10 cellular contexts compared by ENCODE assay signal in genomic region chr1:203380395-203381150, GRCh38. TPM values are rescaled to one million over a fixed set of nuclear protein-coding genes. Genes with fewer than 3 reads are reported as not detected.
DNase-seq lines count a peak whose midpoint lies in the region; ATAC-seq and TF ChIP-seq lines count a peak whose summit lies in the region.
"Had no signal": no experiment of that assay in that cellular context is flagged by ENCODE, and none has a peak within 500 bp of the region (broad histone marks: within the 10 kb centered on the region; RNA-seq: fewer than 3 reads in every experiment).

No MANE protein-coding gene starts in this region.

- H3K27ac Mint-ChIP-seq in WTC11: no peak overlapping the region
- H3K27ac Mint-ChIP-seq: activated T-helper 2 cell treated with anti-CD3 and anti-CD28 coated beads, Interferon-gamma antibody, Interleukin-2, Interleukin-4, amounts not matched to agents 10 μg/mL and 5 μg/mL and 100 μg/mL, durations not matched to agents 14 hours and 24 hours and 36 hours had no signal

- H3K4me3 ChIP-seq in coronary artery (no peak overlapping the region), stomach smooth muscle (ENCODE audit: low read length in 2 of 2) (peak overlapping the region in 1 of 2 donors; percentile 22)

- peaks cover 8% of the 10 kb centered on the region; the same call in 1 of the 2 replicates for H3K9me3 Mint-ChIP-seq in WTC11
- H3K9me3 Mint-ChIP-seq: activated T-helper 2 cell treated with anti-CD3 and anti-CD28 coated beads, Interferon-gamma antibody, Interleukin-2, Interleukin-4, amounts not matched to agents 10 μg/mL and 5 μg/mL and 100 μg/mL, durations not matched to agents 14 hours and 24 hours and 36 hours had no signal

- H3K27me3 Mint-ChIP-seq in WTC11 (ENCODE audit: low read depth): peaks cover 4% of the 10 kb centered on the region

- H3K4me1 ChIP-seq in stomach smooth muscle (ENCODE audit: control insufficient read depth, insufficient read depth, low read length): peaks cover 41% of the 10 kb centered on the region

- POLR2A ChIA-PET in WTC11 (lab: Charles Lee): no interaction called here

- no peaks in the 10 kb centered on the region for H3K36me3 Mint-ChIP-seq in WTC11

- H3K27me3 ChIP-seq in stomach smooth muscle (ENCODE audit: control insufficient read depth in 1 of 2, insufficient read depth in 2 of 2, low read length in 2 of 2): no peaks in the 10 kb centered on the region

- peak overlapping the region; percentile 64 to 87 for H3K27ac ChIP-seq in coronary artery
- H3K27ac ChIP-seq in stomach smooth muscle (ENCODE audit: low read length): peak overlapping the region; percentile 73

- no peak overlapping the region for H3K9ac ChIP-seq in stomach smooth muscle (ENCODE audit: low read length in 2 of 2)

- DNase-seq in coronary artery (ENCODE audit: low spot score) (no peak), WTC11 (ENCODE audit: low spot score) (no peak), hippocampal formation (lab: John Stamatoyannopoulos, UW) (no peak), NCI-H1930 (lab: John Stamatoyannopoulos, UW) (no peak)
- DNase-seq in effector CD8-positive, alpha-beta T cell (lab: John Stamatoyannopoulos, UW): no peak
- DNase-seq: activated CD4-positive, CD25-positive, alpha-beta regulatory T cell treated with anti-CD3 and anti-CD28 coated beads, Interleukin-2, amount 50 U/mL, for 72 hours had no signal

- ATAC-seq in GM18907 (IDR thresholded peaks at IDR 0.05; ENCODE audit: unreplicated experiment) (peak; percentile 41), HG02870 (IDR thresholded peaks at IDR 0.05; ENCODE audit: unreplicated experiment) (peak; percentile 36), WTC11 (no peak)

- H3K9me3 ChIP-seq in stomach smooth muscle (ENCODE audit: control insufficient read depth in 2 of 2, low read length in 2 of 2): no peaks in the 10 kb centered on the region

- CTCF ChIA-PET in WTC11 (lab: Charles Lee): interaction anchor here (0.5 to 1.4 kb wide), 3 partner anchors 107 to 127 kb away, joined by 3 to 4 read pairs (median 3); no protein-coding TSS in a partner anchor

- TF ChIP-seq CTCF in coronary artery (IDR thresholded peaks at IDR 0.05) (no peak), WTC11 (IDR thresholded peaks at IDR 0.05) (no peak)

- no peak overlapping the region for H3K4me3 Mint-ChIP-seq in WTC11

- no peaks in the 10 kb centered on the region for H3K36me3 ChIP-seq in stomach smooth muscle (ENCODE audit: control insufficient read depth in 2 of 2, insufficient read depth in 2 of 2, low read length in 2 of 2)

- no peaks in the 10 kb centered on the region for H3K4me1 Mint-ChIP-seq in WTC11

TF ChIP-seq in WTC11, 78 proteins besides CTCF, POLR2A, EP300 and RAD21:
- no peak for TF ChIP-seq TEAD1 (CRISPR knock-in tag; IDR thresholded peaks at IDR 0.05)
- no peak for TF ChIP-seq ZNF425 (CRISPR knock-in tag; conservative IDR thresholded peaks at IDR 0.05)

RNA-seq across cellular contexts. Expression of gene FMOD, which starts 29.7 kb away (rescaled TPM):
- total RNA-seq in WTC11 (2021): 0.05 to 0.79 TPM (median 0.14 TPM) in 3 replicates
